Comparison of ENCODE assay signal across 8 cellular contexts in the genomic region with DNA sequence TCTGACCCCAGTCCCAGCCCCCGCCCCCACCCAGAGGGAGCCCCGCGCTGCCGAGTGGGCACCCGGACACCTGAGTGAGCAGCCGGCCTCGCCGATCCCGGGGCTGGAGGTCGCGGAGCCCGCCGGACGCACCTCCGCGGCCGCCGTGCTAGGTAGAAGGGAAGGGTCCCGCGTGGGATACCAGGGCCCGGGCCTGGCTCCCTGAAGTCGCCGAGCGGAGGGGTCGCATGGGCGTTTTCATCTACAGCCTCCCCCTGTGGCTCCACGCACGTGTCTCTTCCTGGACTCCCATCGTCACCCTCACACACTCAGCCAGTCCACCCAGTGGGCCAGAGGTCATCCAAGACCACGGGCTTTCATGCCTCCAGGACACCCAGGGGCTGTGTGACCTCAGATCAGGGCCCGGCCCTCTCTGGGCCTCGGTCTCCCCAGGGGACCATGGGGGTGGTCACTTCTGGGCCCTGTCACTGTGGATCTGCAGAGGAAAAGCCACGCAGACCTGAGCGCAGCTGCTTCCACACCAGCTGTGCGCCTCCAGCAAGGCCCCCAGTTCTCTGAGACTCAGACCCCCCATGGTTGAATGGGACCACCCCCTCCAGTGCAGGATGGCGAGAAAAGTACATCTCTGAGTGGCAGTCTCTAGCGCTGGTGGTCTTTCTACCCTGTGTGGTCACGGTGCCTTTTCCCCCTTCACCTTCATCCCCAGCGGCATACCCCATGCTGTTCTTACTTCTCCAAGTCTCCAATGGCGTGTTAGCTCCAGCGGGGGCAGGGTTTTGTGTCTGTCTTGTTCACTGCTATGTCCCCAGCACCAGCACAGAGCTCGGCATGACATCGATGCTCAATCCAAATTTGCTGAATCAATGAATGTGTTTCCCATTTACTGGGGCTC. TPM values are rescaled to one million over a fixed set of nuclear protein-coding genes. Genes with fewer than 3 reads are reported as not detected.
DNase-seq lines count a peak whose midpoint lies in the region; ATAC-seq and TF ChIP-seq lines count a peak whose summit lies in the region.

No MANE protein-coding gene starts in this region.

- no peak for ATAC-seq in GM19324 (IDR thresholded peaks at IDR 0.05; ENCODE audit: low FRiP score, unreplicated experiment)
- ATAC-seq in GM19467 (IDR thresholded peaks at IDR 0.05; ENCODE audit: unreplicated experiment): no peak

- H3K27ac ChIP-seq in adrenal gland (peak overlapping the region in 3 of 5 donors; percentile 55 to 94 (median 71)), iPS-20b (ENCODE audit: low read length) (no peak overlapping the region), substantia nigra (ENCODE audit: low read depth, low read length, poor library complexity, severe bottlenecking) (peak overlapping the region; percentile 18)

- intact Hi-C loops in adrenal gland (cut with DNase I): no loop called here

- H3K4me3 Mint-ChIP-seq in T-helper 1 cell treated with Interleukin-12 subunit alpha and Interleukin-12 subunit beta and Interleukin-4 antibody, amounts not matched to agents 30 μg/mL and 1 μg/mL, for 36 hours: peak overlapping the region; percentile 79

- TF ChIP-seq POLR2A in adrenal gland (IDR thresholded peaks at IDR 0.05): no peak

- H3K27ac Mint-ChIP-seq in T-helper 1 cell treated with Interleukin-12 subunit alpha and Interleukin-12 subunit beta and Interleukin-4 antibody, amounts not matched to agents 30 μg/mL and 1 μg/mL, for 36 hours: peak overlapping the region; percentile 29

- H3K9me3 ChIP-seq in adrenal gland (replicated peaks in 1 of 3): no peaks in the 10 kb centered on the region
- no peaks in the 10 kb centered on the region for H3K9me3 ChIP-seq in iPS-20b (ENCODE audit: insufficient read depth, low read depth, low read length)

- peaks cover 57% of the 10 kb centered on the region for H3K27me3 Mint-ChIP-seq in T-helper 1 cell treated with Interleukin-12 subunit alpha and Interleukin-12 subunit beta and Interleukin-4 antibody, amounts not matched to agents 30 μg/mL and 1 μg/mL, for 36 hours (ENCODE audit: low read depth)

- H3K9me3 Mint-ChIP-seq in T-helper 1 cell treated with Interleukin-12 subunit alpha and Interleukin-12 subunit beta and Interleukin-4 antibody, amounts not matched to agents 30 μg/mL and 1 μg/mL, for 36 hours: no peaks in the 10 kb centered on the region

- no peaks in the 10 kb centered on the region for H3K36me3 Mint-ChIP-seq in T-helper 1 cell treated with Interleukin-12 subunit alpha and Interleukin-12 subunit beta and Interleukin-4 antibody, amounts not matched to agents 30 μg/mL and 1 μg/mL, for 36 hours (ENCODE audit: low read depth)

- peaks cover 41 to 42% of the 10 kb centered on the region in 2 donors for H3K4me1 ChIP-seq in adrenal gland (replicated peaks in 1 of 2)
- H3K4me1 ChIP-seq in iPS-20b (ENCODE audit: insufficient read depth, low read length): peaks cover 22% of the 10 kb centered on the region

- H3K4me1 Mint-ChIP-seq in T-helper 1 cell treated with Interleukin-12 subunit alpha and Interleukin-12 subunit beta and Interleukin-4 antibody, amounts not matched to agents 30 μg/mL and 1 μg/mL, for 36 hours (ENCODE audit: low read depth): peaks cover 13% of the 10 kb centered on the region

- no peaks in the 10 kb centered on the region for H3K36me3 ChIP-seq in adrenal gland (replicated peaks in 1 of 2)
- no peaks in the 10 kb centered on the region for H3K36me3 ChIP-seq in iPS-20b (ENCODE audit: insufficient read depth, low read depth, low read length)

- DNase-seq in T-helper 1 cell (no peak), adrenal gland (peak in 5 of 7 donors; percentile 42 to 52 (median 47)), substantia nigra (lab: John Stamatoyannopoulos, UW) (peak in 2 of 49 donors; percentile 28 to 62)
- DNase-seq in stimulated activated CD4-positive, alpha-beta T cell treated with anti-CD3 and anti-CD28 coated beads, Interleukin-4, amount 100 ng/mL, for 24 hours: no peak

- H3K27me3 ChIP-seq in adrenal gland (no peaks in the 10 kb centered on the region), iPS-20b (ENCODE audit: insufficient read depth, low read length) (peaks cover 20% of the 10 kb centered on the region)

- 21 to 52% (median 36%) methylated on average over 18 to 43 of the region's 43 CpGs for WGBS in adrenal gland, 4 donors

- H3K9ac ChIP-seq in iPS-20b (ENCODE audit: low read depth, low read length): peak overlapping the region; percentile 24; the same call in 1 of the 2 replicates

- no peak for TF ChIP-seq CTCF in adrenal gland (IDR thresholded peaks at IDR 0.05)

- H3K4me3 ChIP-seq in adrenal gland: peak overlapping the region in 2 of 4 donors; percentile 15 to 65
- peak overlapping the region; percentile 64 for H3K4me3 ChIP-seq in iPS-20b (ENCODE audit: low read length)

RNA-seq across cellular contexts. Expression of a gene that starts 0.6 kb away (rescaled TPM):
- 100 to 1,000 TPM; 119 to 536 (median 209) TPM for total RNA-seq in adrenal gland
- 100 to 1,000 TPM in 2 of 3 donors, 10 to 100 TPM in 1; 85.5 to 190 (median 101) TPM for polyA plus RNA-seq in adrenal gland

Comparison
In these comparisons a context has a peak if more than half of its experiments do, and no peak if none do; other contexts are left out.
1. DNase-seq: peak in adrenal gland (5 of 7); none in T-helper 1 cell (0 of 5) and stimulated activated CD4-positive, alpha-beta T cell treated with anti-CD3 and anti-CD28 coated beads, Interleukin-4, amount 100 ng/mL, for 24 hours (single experiment).